In the genomic region with DNA sequence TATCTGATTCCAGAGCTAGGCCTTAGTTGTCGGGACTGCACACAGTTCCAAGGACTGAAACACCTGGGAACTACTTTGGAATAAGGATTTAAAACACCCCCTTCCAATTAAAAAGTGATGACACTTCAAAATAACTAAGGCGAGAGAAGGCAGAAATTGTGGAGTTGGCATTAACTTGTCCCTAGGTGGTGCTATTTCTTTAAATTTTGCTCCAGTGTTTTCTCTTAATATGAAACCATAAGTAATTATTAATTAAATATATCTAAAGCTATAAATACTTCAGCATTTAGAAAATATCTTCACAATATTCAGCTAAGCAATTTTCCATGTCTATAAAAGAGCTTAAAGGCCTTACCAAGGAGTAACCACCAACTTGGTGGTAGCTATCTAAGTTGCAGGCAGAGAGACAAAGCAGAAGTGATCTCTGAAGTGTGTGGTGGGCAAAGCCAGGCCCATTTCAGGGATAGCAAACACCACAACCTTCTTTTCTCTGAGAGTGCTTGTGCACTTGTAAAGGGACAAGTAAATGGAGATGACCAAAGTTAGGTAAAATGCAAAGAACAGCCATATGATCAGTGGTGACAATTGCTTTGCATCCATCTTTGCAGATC, we compare ENCODE assay signal across 1 cellular context.
TF ChIP-seq lines count a peak whose summit lies in the region.

No MANE protein-coding gene starts in this region.

TF ChIP-seq in WTC11, 78 proteins besides CTCF, POLR2A, EP300 and RAD21 (continued from another document):
- TF ChIP-seq, protein P1, sequence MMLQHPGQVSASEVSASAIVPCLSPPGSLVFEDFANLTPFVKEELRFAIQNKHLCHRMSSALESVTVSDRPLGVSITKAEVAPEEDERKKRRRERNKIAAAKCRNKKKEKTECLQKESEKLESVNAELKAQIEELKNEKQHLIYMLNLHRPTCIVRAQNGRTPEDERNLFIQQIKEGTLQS (CRISPR knock-in tag; conservative IDR thresholded peaks at IDR 0.05) = no peak
- TF ChIP-seq GTF2I (CRISPR knock-in tag; conservative IDR thresholded peaks at IDR 0.05) (no peak), CREB1 (CRISPR knock-in tag; IDR thresholded peaks at IDR 0.05) (no peak), CBFB (CRISPR knock-in tag; IDR thresholded peaks at IDR 0.05; ENCODE audit: low read depth) (no peak), MYBL2 (CRISPR knock-in tag; IDR thresholded peaks at IDR 0.05) (no peak), NR1H2 (CRISPR knock-in tag; IDR thresholded peaks at IDR 0.05) (no peak), ELF4 (CRISPR knock-in tag; IDR thresholded peaks at IDR 0.05; ENCODE audit: low read depth) (no peak)
- TF ChIP-seq, protein P2, sequence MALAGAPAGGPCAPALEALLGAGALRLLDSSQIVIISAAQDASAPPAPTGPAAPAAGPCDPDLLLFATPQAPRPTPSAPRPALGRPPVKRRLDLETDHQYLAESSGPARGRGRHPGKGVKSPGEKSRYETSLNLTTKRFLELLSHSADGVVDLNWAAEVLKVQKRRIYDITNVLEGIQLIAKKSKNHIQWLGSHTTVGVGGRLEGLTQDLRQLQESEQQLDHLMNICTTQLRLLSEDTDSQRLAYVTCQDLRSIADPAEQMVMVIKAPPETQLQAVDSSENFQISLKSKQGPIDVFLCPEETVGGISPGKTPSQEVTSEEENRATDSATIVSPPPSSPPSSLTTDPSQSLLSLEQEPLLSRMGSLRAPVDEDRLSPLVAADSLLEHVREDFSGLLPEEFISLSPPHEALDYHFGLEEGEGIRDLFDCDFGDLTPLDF (CRISPR knock-in tag; IDR thresholded peaks at IDR 0.05) = no peak
